8 cellular contexts compared by ENCODE assay signal in the genomic region with DNA sequence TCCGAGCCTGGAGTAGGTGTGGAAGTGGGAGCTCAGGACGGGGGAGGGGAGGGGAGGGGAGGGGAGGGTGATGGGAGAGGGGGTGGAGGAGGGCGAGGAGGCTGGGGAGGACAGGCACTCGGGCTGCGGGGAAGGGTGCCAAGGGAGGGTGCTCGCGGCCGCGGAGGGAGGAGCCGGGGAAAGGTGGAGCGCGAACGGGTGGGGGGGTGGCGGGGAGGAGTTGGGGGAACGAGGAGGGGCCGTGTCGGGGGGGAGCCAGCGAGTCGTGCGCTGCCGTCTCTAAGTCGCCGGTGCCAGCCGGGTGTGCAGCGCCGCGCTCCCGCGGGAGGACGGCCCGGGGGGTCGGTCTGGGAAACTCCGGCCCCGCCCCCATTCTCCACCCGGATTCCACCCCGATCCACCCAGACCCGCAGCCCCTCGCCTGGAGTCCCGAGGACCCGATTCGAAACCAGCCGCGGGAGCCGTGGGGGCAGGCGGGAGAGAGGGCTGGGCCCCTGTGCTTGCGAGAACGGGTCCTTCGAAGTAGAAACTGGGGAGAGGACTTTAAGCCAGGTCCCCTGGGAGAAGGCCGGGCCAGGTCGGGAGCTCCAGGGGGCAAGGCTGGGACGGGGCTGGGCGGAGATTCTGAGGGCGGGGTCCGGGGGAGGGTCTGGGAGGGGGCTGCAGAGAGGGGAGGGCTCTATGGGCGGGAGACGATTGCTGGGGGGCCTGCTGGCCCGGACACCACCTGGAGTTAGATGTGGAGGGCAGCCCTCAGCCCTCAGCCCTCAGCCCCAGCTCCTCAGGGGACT. TPM values are rescaled to one million over a fixed set of nuclear protein-coding genes. Genes with fewer than 3 reads are reported as not detected.
A peak's percentile ranks its signal among the peaks of the same experiment; 100 is the strongest.
DNase-seq lines count a peak whose midpoint lies in the region; ATAC-seq and TF ChIP-seq lines count a peak whose summit lies in the region.

A gene with protein sequence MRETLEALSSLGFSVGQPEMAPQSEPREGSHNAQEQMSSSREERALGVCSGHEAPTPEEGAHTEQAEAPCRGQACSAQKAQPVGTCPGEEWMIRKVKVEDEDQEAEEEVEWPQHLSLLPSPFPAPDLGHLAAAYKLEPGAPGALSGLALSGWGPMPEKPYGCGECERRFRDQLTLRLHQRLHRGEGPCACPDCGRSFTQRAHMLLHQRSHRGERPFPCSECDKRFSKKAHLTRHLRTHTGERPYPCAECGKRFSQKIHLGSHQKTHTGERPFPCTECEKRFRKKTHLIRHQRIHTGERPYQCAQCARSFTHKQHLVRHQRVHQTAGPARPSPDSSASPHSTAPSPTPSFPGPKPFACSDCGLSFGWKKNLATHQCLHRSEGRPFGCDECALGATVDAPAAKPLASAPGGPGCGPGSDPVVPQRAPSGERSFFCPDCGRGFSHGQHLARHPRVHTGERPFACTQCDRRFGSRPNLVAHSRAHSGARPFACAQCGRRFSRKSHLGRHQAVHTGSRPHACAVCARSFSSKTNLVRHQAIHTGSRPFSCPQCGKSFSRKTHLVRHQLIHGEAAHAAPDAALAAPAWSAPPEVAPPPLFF (minus strand): TSS at position 143 of the 791 bp plus-strand sequence. CDS start 2,556 bp downstream, outside the sequence.

- RAD21 ChIA-PET in HCT116 (lab: Charles Lee; ENCODE audit: low non-redundant PET in 1 of 2, low total read pairs in 2 of 2, uncharacterized antibody in 2 of 2, unreplicated experiment in 2 of 2): no interaction called here

- no peaks in the 10 kb centered on the region for H3K36me3 ChIP-seq in HCT116 (ENCODE audit: control insufficient read depth in 1 of 2, insufficient read depth in 2 of 2, low read length in 2 of 2)
- peaks cover 2% of the 10 kb centered on the region for H3K36me3 ChIP-seq in NT2/D1 (ENCODE audit: insufficient read depth, insufficient read length, low read length)
- no peaks in the 10 kb centered on the region for H3K36me3 ChIP-seq in psoas muscle (ENCODE audit: insufficient read depth in 1 of 2, low read depth in 1 of 2)

- H2AFZ ChIP-seq in HCT116 (ENCODE audit: low read depth, low read length, poor library complexity, severe bottlenecking): no peak within 1 kb of the TSS

- H3K4me1 ChIP-seq in HCT116 (ENCODE audit: control insufficient read depth in 1 of 2, insufficient read depth in 2 of 2, low read length in 2 of 2) (peaks cover 10 to 22% of the 10 kb centered on the region in 2 experiments), NT2/D1 (ENCODE audit: insufficient read depth, insufficient read length) (peaks cover 15% of the 10 kb centered on the region), right cardiac atrium (ENCODE audit: control insufficient read depth, insufficient read depth, low read length) (peaks cover 2% of the 10 kb centered on the region), psoas muscle (peaks cover 5% of the 10 kb centered on the region)

- 2% methylated on average over 57 of the region's 57 CpGs for WGBS in right cardiac atrium
- 1 to 2% (median 2%) methylated on average over 32 to 57 of the region's 57 CpGs for WGBS in psoas muscle, 3 donors

- TF ChIP-seq RAD21 in HCT116 (IDR thresholded peaks at IDR 0.05; ENCODE audit: low read depth): no peak

- no peaks in the 10 kb centered on the region for H3K9me2 ChIP-seq in HCT116 (ENCODE audit: insufficient read depth)

- no peaks in the 10 kb centered on the region for H3K79me2 ChIP-seq in HCT116 (ENCODE audit: insufficient read depth, low read length)

- H3K9me3 ChIP-seq in HCT116 (ENCODE audit: control insufficient read depth in 1 of 2, insufficient read depth in 1 of 2, low read depth in 1 of 2, low read length in 2 of 2) (no peaks in the 10 kb centered on the region), NT2/D1 (ENCODE audit: insufficient read depth, low read length) (no peaks in the 10 kb centered on the region), right cardiac atrium (ENCODE audit: control insufficient read depth, low read length) (no peaks in the 10 kb centered on the region), psoas muscle (no peaks in the 10 kb centered on the region)

- peak within 1 kb of the TSS; percentile 93 for H3K4me2 ChIP-seq in HCT116 (ENCODE audit: low read length)

- BruUV-seq in HCT116 (replicated peaks; lab: Mats Ljungman, UMichigan): no TSS peak

- TF ChIP-seq CTCF in HCT116 (IDR thresholded peaks at IDR 0.05 in 2 of 3, conservative IDR thresholded peaks at IDR 0.05 in 1 of 3; ENCODE audit: borderline replicate concordance in 1 of 3, insufficient read depth in 1 of 3, low read depth in 2 of 3, low read length in 2 of 3): no peak
- TF ChIP-seq CTCF in psoas muscle (IDR thresholded peaks at IDR 0.05): no peak

- H3K4me3 ChIP-seq in HCT116 (replicated peaks in 1 of 2; ENCODE audit: low read depth in 1 of 2, low read length in 2 of 2): peak within 1 kb of the TSS; percentile 58 to 71
- peak within 1 kb of the TSS; percentile 59 for H3K4me3 ChIP-seq in NT2/D1 (ENCODE audit: insufficient read length, low read depth)
- peak within 1 kb of the TSS; percentile 87 for H3K4me3 ChIP-seq in right cardiac atrium (ENCODE audit: low read length)
- peak within 1 kb of the TSS; percentile 70 for H3K4me3 ChIP-seq in psoas muscle

- DNase-seq in HCT116 (ENCODE audit: low read depth, low spot score) (no peak), NT2/D1 (ENCODE audit: low read depth, low spot score) (no peak), amniotic epithelial cell (ENCODE audit: low read depth) (peak; percentile 69), right cardiac atrium (peak; percentile 83 to 94 (median 92)), psoas muscle (peak; percentile 60 to 77)

- POLR2A ChIA-PET in HCT116 (lab: Charles Lee): no interaction called here

- ATAC-seq in HCT116: peak; percentile 28
- peak; percentile 1 to 27 for ATAC-seq in right cardiac atrium
- no peak for ATAC-seq in psoas muscle
- ATAC-seq in HG03378 (IDR thresholded peaks at IDR 0.05; ENCODE audit: unreplicated experiment): no peak
- no peak for ATAC-seq in HG02610 (IDR thresholded peaks at IDR 0.05; ENCODE audit: unreplicated experiment)
- ATAC-seq in HG02885 (IDR thresholded peaks at IDR 0.05; ENCODE audit: poor library complexity, unreplicated experiment): no peak

- H3K27me3 ChIP-seq in HCT116 (ENCODE audit: insufficient read depth, low read length): no peaks in the 10 kb centered on the region
- peaks cover 20% of the 10 kb centered on the region for H3K27me3 ChIP-seq in NT2/D1 (ENCODE audit: insufficient read depth, insufficient read length)
- H3K27me3 ChIP-seq in right cardiac atrium (ENCODE audit: control insufficient read depth, insufficient read depth): no peaks in the 10 kb centered on the region
- no peaks in the 10 kb centered on the region for H3K27me3 ChIP-seq in psoas muscle (ENCODE audit: insufficient read depth in 3 of 3, low read length in 2 of 3)

- H3K9ac ChIP-seq in HCT116 (ENCODE audit: low read length): peak within 1 kb of the TSS; percentile 56
- peak within 1 kb of the TSS; percentile 64 for H3K9ac ChIP-seq in NT2/D1 (ENCODE audit: insufficient read length, low read depth)

- intact Hi-C loops in HCT116 (cut with micrococcal nuclease) (no loop called here), right cardiac atrium (cut with DNase I) (no loop called here), psoas muscle (cut with DNase I) (loop anchor here in 1 of 2 donors (5.0 kb wide), 1 partner anchor 64 kb away; a partner anchor contains a TSS)

- H4K20me1 ChIP-seq in HCT116 (ENCODE audit: insufficient read depth): no peaks in the 10 kb centered on the region

- no peak for TF ChIP-seq POLR2A in HCT116 (IDR thresholded peaks at IDR 0.05; ENCODE audit: borderline replicate concordance, extremely low read depth, insufficient read depth, insufficient read length)

- H3K27ac ChIP-seq in HCT116 (ENCODE audit: low read depth, low read length) (peak within 1 kb of the TSS; percentile 61; the same call in 1 of the 2 replicates), right cardiac atrium (ENCODE audit: low read length) (peak within 1 kb of the TSS; percentile 61), psoas muscle (no peak within 1 kb of the TSS)

- CTCF ChIA-PET in HCT116 (lab: Charles Lee): interaction anchor here (0.6 to 1.7 kb wide), 4 partner anchors 10 to 111 kb away, joined by 3 to 5 read pairs (median 4); no protein-coding TSS in a partner anchor

TF ChIP-seq in HCT116, 20 proteins besides CTCF, POLR2A, EP300 and RAD21:
- TF ChIP-seq, protein P1, sequence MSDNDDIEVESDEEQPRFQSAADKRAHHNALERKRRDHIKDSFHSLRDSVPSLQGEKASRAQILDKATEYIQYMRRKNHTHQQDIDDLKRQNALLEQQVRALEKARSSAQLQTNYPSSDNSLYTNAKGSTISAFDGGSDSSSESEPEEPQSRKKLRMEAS (IDR thresholded peaks at IDR 0.05): no peak
- peak; percentile 71 for TF ChIP-seq POLR2AphosphoS5 (IDR thresholded peaks at IDR 0.05; ENCODE audit: low read depth, low read length)
- TF ChIP-seq, protein P2, sequence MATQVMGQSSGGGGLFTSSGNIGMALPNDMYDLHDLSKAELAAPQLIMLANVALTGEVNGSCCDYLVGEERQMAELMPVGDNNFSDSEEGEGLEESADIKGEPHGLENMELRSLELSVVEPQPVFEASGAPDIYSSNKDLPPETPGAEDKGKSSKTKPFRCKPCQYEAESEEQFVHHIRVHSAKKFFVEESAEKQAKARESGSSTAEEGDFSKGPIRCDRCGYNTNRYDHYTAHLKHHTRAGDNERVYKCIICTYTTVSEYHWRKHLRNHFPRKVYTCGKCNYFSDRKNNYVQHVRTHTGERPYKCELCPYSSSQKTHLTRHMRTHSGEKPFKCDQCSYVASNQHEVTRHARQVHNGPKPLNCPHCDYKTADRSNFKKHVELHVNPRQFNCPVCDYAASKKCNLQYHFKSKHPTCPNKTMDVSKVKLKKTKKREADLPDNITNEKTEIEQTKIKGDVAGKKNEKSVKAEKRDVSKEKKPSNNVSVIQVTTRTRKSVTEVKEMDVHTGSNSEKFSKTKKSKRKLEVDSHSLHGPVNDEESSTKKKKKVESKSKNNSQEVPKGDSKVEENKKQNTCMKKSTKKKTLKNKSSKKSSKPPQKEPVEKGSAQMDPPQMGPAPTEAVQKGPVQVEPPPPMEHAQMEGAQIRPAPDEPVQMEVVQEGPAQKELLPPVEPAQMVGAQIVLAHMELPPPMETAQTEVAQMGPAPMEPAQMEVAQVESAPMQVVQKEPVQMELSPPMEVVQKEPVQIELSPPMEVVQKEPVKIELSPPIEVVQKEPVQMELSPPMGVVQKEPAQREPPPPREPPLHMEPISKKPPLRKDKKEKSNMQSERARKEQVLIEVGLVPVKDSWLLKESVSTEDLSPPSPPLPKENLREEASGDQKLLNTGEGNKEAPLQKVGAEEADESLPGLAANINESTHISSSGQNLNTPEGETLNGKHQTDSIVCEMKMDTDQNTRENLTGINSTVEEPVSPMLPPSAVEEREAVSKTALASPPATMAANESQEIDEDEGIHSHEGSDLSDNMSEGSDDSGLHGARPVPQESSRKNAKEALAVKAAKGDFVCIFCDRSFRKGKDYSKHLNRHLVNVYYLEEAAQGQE (IDR thresholded peaks at IDR 0.05; ENCODE audit: low read depth): no peak

RNA-seq across cellular contexts. Expression of the gene that starts here (rescaled TPM):
- 11.3 TPM for total RNA-seq in HCT116 (2021; ENCODE audit: unreplicated experiment)
- polyA plus RNA-seq in HCT116 (2012): 8.5 and 9.9 TPM in 2 replicates
- total RNA-seq in right cardiac atrium: 10 to 100 TPM; 10.4 to 15.6 (median 11.6) TPM
- 6.6 TPM for polyA plus RNA-seq in right cardiac atrium
- total RNA-seq in psoas muscle: 1 to 10 TPM; 1.7 to 2.8 (median 2.3) TPM
- 1 to 10 TPM in 2 of 3 donors, under 1 TPM in 1; 0.87 to 1.3 (median 1.2) TPM for polyA plus RNA-seq in psoas muscle

Comparison
In these comparisons a context has a peak if more than half of its experiments do, and no peak if none do; other contexts are left out.
1. ATAC-seq: peak in HCT116 (single experiment) and right cardiac atrium (2 of 2); none in psoas muscle (0 of 4), HG03378 (single experiment), HG02610 (single experiment) and HG02885 (single experiment).
2. DNase-seq: peak in amniotic epithelial cell (single experiment), right cardiac atrium (3 of 3) and psoas muscle (2 of 2); none in HCT116 (single experiment) and NT2/D1 (single experiment).
3. Peak in every context shown above with its lines, with median percentiles within 50 percentile points of each other: H3K4me3 ChIP-seq.